ENCODE assay signal across 16 cellular contexts in genomic region chr14:50310445-50310844, GRCh38. TPM values are rescaled to one million over a fixed set of nuclear protein-coding genes. Genes with fewer than 3 reads are reported as not detected.
DNase-seq lines count a peak whose midpoint lies in the region; ATAC-seq, FAIRE-seq and TF ChIP-seq lines count a peak whose summit lies in the region.
"Had no signal": no experiment of that assay in that cellular context is flagged by ENCODE, and none has a peak within 500 bp of the region (broad histone marks: within the 10 kb centered on the region; RNA-seq: fewer than 3 reads in every experiment).

No MANE protein-coding gene starts in this region.

- no peaks in the 10 kb centered on the region for H3K79me1 ChIP-seq in H9 (ENCODE audit: insufficient read depth, low read depth, low read length, poor library complexity, severe bottlenecking)

- WGBS in H9 (ENCODE audit: extremely low coverage, insufficient read length, low lambda C conversion rate): no CpG with 5 or more reads among the region's 4 CpGs

- no peak overlapping the region for H2BK15ac ChIP-seq in H9 (ENCODE audit: low read depth, low read length)

- H3K9me3 Mint-ChIP-seq in CD4-positive, alpha-beta T cell: no peaks in the 10 kb centered on the region
- H3K9me3 Mint-ChIP-seq in H9: peaks cover 10 to 11% of the 10 kb centered on the region in 2 experiments
- peaks cover 3% of the 10 kb centered on the region for H3K9me3 Mint-ChIP-seq in activated CD4-positive, alpha-beta memory T cell treated with anti-CD3 and anti-CD28 coated beads, Interleukin-2, amount 10 ng/mL, durations not matched to agents 7 days and 5 days
- H3K9me3 Mint-ChIP-seq: HFFc6 had no signal

- ATAC-seq in CD4-positive, alpha-beta T cell (ENCODE audit: poor library complexity): no peak
- ATAC-seq in GM18868 (IDR thresholded peaks at IDR 0.05; ENCODE audit: unreplicated experiment) (no peak), HG03460 (IDR thresholded peaks at IDR 0.05; ENCODE audit: unreplicated experiment) (no peak)
- ATAC-seq: gastroesophageal sphincter had no signal

- H4K20me1 ChIP-seq in H9 (ENCODE audit: control insufficient read depth, insufficient read depth, insufficient read length): no peaks in the 10 kb centered on the region

- intact Hi-C loops in CD4-positive, alpha-beta T cell (cut with DNase I, micrococcal nuclease): loop anchor here (5.0 to 10.0 kb wide), 7 partner anchors 193 to 1342 kb away; partner anchors contain the start of genes FRMD6 (in 1 of the 2), MGAT2 (in 1 of the 2), POLE2 (in 1 of the 2) and RPL36AL (in 1 of the 2)
- intact Hi-C loops in kidney (cut with DNase I): no loop called here

- no peak overlapping the region for H3K4ac ChIP-seq in H9 (ENCODE audit: low read depth, low read length)

- H4K91ac ChIP-seq in H9 (ENCODE audit: insufficient read length, low read depth, low read length): no peak overlapping the region

- no peak overlapping the region for H3K14ac ChIP-seq in H9 (ENCODE audit: insufficient read depth, low read length)

- H3K4me3 Mint-ChIP-seq in CD4-positive, alpha-beta T cell: peak overlapping the region; percentile 54
- H3K4me3 Mint-ChIP-seq in H9: peak overlapping the region; percentile 88 to 94
- H3K4me3 Mint-ChIP-seq in activated CD4-positive, alpha-beta memory T cell treated with anti-CD3 and anti-CD28 coated beads, Interleukin-2, amount 10 ng/mL, durations not matched to agents 7 days and 5 days: peak overlapping the region; percentile 23

- peaks cover 10% of the 10 kb centered on the region; the same call in 1 of the 2 replicates for H3K79me2 ChIP-seq in H9 (ENCODE audit: insufficient read depth, low read length)

- peak overlapping the region; percentile 90 for H3K4me2 ChIP-seq in H9 (ENCODE audit: insufficient read depth, insufficient read length, low read length)

- no peak overlapping the region for H2AK5ac ChIP-seq in H9 (ENCODE audit: insufficient read length, low read length)

- no peaks in the 10 kb centered on the region for H3K27me3 Mint-ChIP-seq in CD4-positive, alpha-beta T cell
- H3K27me3 Mint-ChIP-seq in H9 (ENCODE audit: low read depth): no peaks in the 10 kb centered on the region
- no peaks in the 10 kb centered on the region for H3K27me3 Mint-ChIP-seq in activated CD4-positive, alpha-beta memory T cell treated with anti-CD3 and anti-CD28 coated beads, Interleukin-2, amount 10 ng/mL, durations not matched to agents 7 days and 5 days

- H3K9ac ChIP-seq in H9 (ENCODE audit: extremely low read depth, insufficient read length, low read length) (no peak overlapping the region), kidney (ENCODE audit: low read length in 2 of 2) (no peak overlapping the region)

- no peak overlapping the region for H3K27ac ChIP-seq in CD4-positive, alpha-beta T cell (ENCODE audit: low read depth, low read length)
- H3K27ac ChIP-seq in H9 (ENCODE audit: insufficient read length, low read depth, low read length) (no peak overlapping the region), kidney (ENCODE audit: low read depth in 2 of 2, low read length in 2 of 2) (no peak overlapping the region)
- H3K27ac ChIP-seq: thoracic aorta had no signal

- no peaks in the 10 kb centered on the region for H3K27me3 ChIP-seq in CD4-positive, alpha-beta T cell (ENCODE audit: control insufficient read depth, insufficient read depth, low read length)
- no peaks in the 10 kb centered on the region for H3K27me3 ChIP-seq in H9 (ENCODE audit: insufficient read depth, low read length)
- H3K27me3 ChIP-seq: gastroesophageal sphincter had no signal

- H2BK12ac ChIP-seq in H9 (ENCODE audit: insufficient read length, low read depth, low read length): no peak overlapping the region

- H3K23me2 ChIP-seq in H9 (ENCODE audit: insufficient read length, low read depth, low read length, poor library complexity, severe bottlenecking): peaks cover 9% of the 10 kb centered on the region

- DNase-seq in CD4-positive, alpha-beta T cell: no peak
- no peak for DNase-seq in H9
- DNase-seq in activated CD4-positive, alpha-beta memory T cell treated with anti-CD3 and anti-CD28 coated beads, Interleukin-2, amount 10 ng/mL, durations not matched to agents 7 days and 5 days: no peak
- no peak for DNase-seq in kidney
- DNase-seq in pons (ENCODE audit: low spot score): no peak
- DNase-seq in NCI-H2029 (lab: John Stamatoyannopoulos, UW): no peak
- DNase-seq: effector memory CD4-positive, alpha-beta T cell; HFFc6; NCI-H1436; NCI-H524 treated with DMSO at 0.1 percent for 48 hours; small intestine had no signal

- no peak overlapping the region for H4K5ac ChIP-seq in H9 (ENCODE audit: insufficient read length, low read depth, low read length)

- CTCF ChIA-PET in CD4-positive, alpha-beta T cell (lab: Charles Lee): interaction anchor here (0.6 to 4.1 kb wide), 4 partner anchors 11 to 774 kb away, joined by 3 to 43 read pairs (median 4); no protein-coding TSS in a partner anchor
- CTCF ChIA-PET in activated CD4-positive, alpha-beta memory T cell treated with anti-CD3 and anti-CD28 coated beads, Interleukin-2, amount 10 ng/mL, durations not matched to agents 7 days and 5 days (lab: Charles Lee): interaction anchor here (1.0 to 3.1 kb wide), 4 partner anchors 11 to 458 kb away, joined by 3 to 40 read pairs (median 6); partner anchors contain the start of gene NEMF

- no peaks in the 10 kb centered on the region for H3K36me3 ChIP-seq in kidney (ENCODE audit: control insufficient read depth in 1 of 2, insufficient read depth in 2 of 2, low read length in 2 of 2)
- H3K36me3 ChIP-seq: gastroesophageal sphincter, thoracic aorta had no signal

- no peak overlapping the region for H2AFZ ChIP-seq in H9 (ENCODE audit: low read length)

- H3K23ac ChIP-seq in H9 (ENCODE audit: insufficient read length, low read depth, low read length): no peak overlapping the region

- H2BK120ac ChIP-seq in H9 (ENCODE audit: low read depth, low read length, poor library complexity, severe bottlenecking): no peak overlapping the region

- no peak overlapping the region for H3K27ac Mint-ChIP-seq in CD4-positive, alpha-beta T cell
- H3K27ac Mint-ChIP-seq in H9: no peak overlapping the region
- no peak overlapping the region for H3K27ac Mint-ChIP-seq in activated CD4-positive, alpha-beta memory T cell treated with anti-CD3 and anti-CD28 coated beads, Interleukin-2, amount 10 ng/mL, durations not matched to agents 7 days and 5 days
- H3K27ac Mint-ChIP-seq: CD14-positive monocyte had no signal

- no peak overlapping the region for H3K56ac ChIP-seq in H9 (ENCODE audit: insufficient read length, low read depth, low read length)

- H2BK20ac ChIP-seq in H9 (ENCODE audit: low read depth, low read length, poor library complexity, severe bottlenecking): no peak overlapping the region

- H2BK5ac ChIP-seq in H9 (ENCODE audit: insufficient read length, low read length): no peak overlapping the region

- peaks cover 16% of the 10 kb centered on the region for H3K36me3 Mint-ChIP-seq in CD4-positive, alpha-beta T cell (ENCODE audit: low read depth)
- peaks cover 25 to 30% (median 26%) of the 10 kb centered on the region in 3 experiments for H3K36me3 Mint-ChIP-seq in H9 (ENCODE audit: insufficient read depth in 1 of 3, low read depth in 3 of 3)
- H3K36me3 Mint-ChIP-seq in activated CD4-positive, alpha-beta memory T cell treated with anti-CD3 and anti-CD28 coated beads, Interleukin-2, amount 10 ng/mL, durations not matched to agents 7 days and 5 days (ENCODE audit: low read depth): peaks cover 21% of the 10 kb centered on the region

- POLR2A ChIA-PET in CD4-positive, alpha-beta T cell (lab: Charles Lee): no interaction called here
- POLR2A ChIA-PET in activated CD4-positive, alpha-beta memory T cell treated with anti-CD3 and anti-CD28 coated beads, Interleukin-2, amount 10 ng/mL, durations not matched to agents 7 days and 5 days (lab: Charles Lee): interaction anchor here (1.0 to 3.2 kb wide), 2 partner anchors 27 to 53 kb away, joined by 3 to 32 read pairs; no protein-coding TSS in a partner anchor

- H3K4me3 ChIP-seq in kidney (ENCODE audit: low read length in 2 of 2): peak overlapping the region; percentile 32 to 97

- H3T11ph ChIP-seq in H9 (ENCODE audit: low read length): no peak overlapping the region

- H3K18ac ChIP-seq in H9 (ENCODE audit: insufficient read length, low read depth, low read length): no peak overlapping the region

- H3K4me1 Mint-ChIP-seq in CD4-positive, alpha-beta T cell (ENCODE audit: low read depth): peaks cover 42% of the 10 kb centered on the region
- peaks cover 10 to 24% of the 10 kb centered on the region in 2 experiments for H3K4me1 Mint-ChIP-seq in H9
- H3K4me1 Mint-ChIP-seq in activated CD4-positive, alpha-beta memory T cell treated with anti-CD3 and anti-CD28 coated beads, Interleukin-2, amount 10 ng/mL, durations not matched to agents 7 days and 5 days: peaks cover 32% of the 10 kb centered on the region

- no peaks in the 10 kb centered on the region for H3K4me1 ChIP-seq in H9 (ENCODE audit: insufficient read depth, low read length)
- peaks cover 10% of the 10 kb centered on the region in 2 donors for H3K4me1 ChIP-seq in kidney (ENCODE audit: control insufficient read depth in 1 of 2, insufficient read depth in 1 of 2, low read depth in 1 of 2, low read length in 2 of 2)

- H4K8ac ChIP-seq in H9 (replicated peaks; ENCODE audit: insufficient read length, low read depth, low read length): no peak overlapping the region

- H3K9me3 ChIP-seq in CD4-positive, alpha-beta T cell (ENCODE audit: control insufficient read depth, low read length): no peaks in the 10 kb centered on the region
- H3K9me3 ChIP-seq in H9 (ENCODE audit: control insufficient read depth, low read depth, low read length) (no peaks in the 10 kb centered on the region), kidney (ENCODE audit: control insufficient read depth in 1 of 2, low read length in 2 of 2) (no peaks in the 10 kb centered on the region)
- H3K9me3 ChIP-seq: gastroesophageal sphincter, thoracic aorta had no signal

- no peak for TF ChIP-seq CTCF in CD4-positive, alpha-beta T cell (IDR thresholded peaks at IDR 0.05)
- TF ChIP-seq CTCF in H9 (conservative IDR thresholded peaks at IDR 0.05) (no peak), kidney (IDR thresholded peaks at IDR 0.05; ENCODE audit: borderline replicate concordance, extremely low read depth, insufficient read depth) (no peak)

- no peak for FAIRE-seq in kidney (lab: Jason Lieb, UNC)
- FAIRE-seq: small intestine had no signal

RNA-seq across cellular contexts. Expression of gene L2HGDH, which starts 1.6 kb away (rescaled TPM):
- total RNA-seq in CD4-positive, alpha-beta T cell: 1 to 10 TPM; 1.7 to 3.1 TPM
- total RNA-seq in H9 (2021): 22.6 and 24.8 TPM in 2 replicates
- total RNA-seq in activated CD4-positive, alpha-beta memory T cell treated with anti-CD3 and anti-CD28 coated beads, Interleukin-2, amount 10 ng/mL, durations not matched to agents 7 days and 5 days: 10 to 100 TPM in 1 of 2 experiments, 1 to 10 TPM in 1; 9.7 to 10.0 TPM
- total RNA-seq in kidney: 12.5 TPM
- 11.1 TPM for polyA plus RNA-seq in kidney (ENCODE audit: insufficient read depth, low read depth, low replicate concordance)

RNA-seq across cellular contexts. Expression of gene DMAC2L, which starts 1.7 kb away (rescaled TPM):
- total RNA-seq in CD4-positive, alpha-beta T cell: 10 to 100 TPM; 10.8 to 13.4 TPM
- total RNA-seq in H9 (2021): 22.4 TPM in 2 replicates
- total RNA-seq in activated CD4-positive, alpha-beta memory T cell treated with anti-CD3 and anti-CD28 coated beads, Interleukin-2, amount 10 ng/mL, durations not matched to agents 7 days and 5 days: 10 to 100 TPM; 12.2 to 12.6 TPM
- 23.7 TPM for total RNA-seq in kidney
- 27.3 TPM for polyA plus RNA-seq in kidney (ENCODE audit: insufficient read depth, low read depth, low replicate concordance)

Comparison
In these comparisons a context has a peak if more than half of its experiments do, and no peak if none do; other contexts are left out.
1. H3K4me3 Mint-ChIP-seq: peak in every context shown above with its lines; median percentile 91 in H9; 54 in CD4-positive, alpha-beta T cell; 23 in activated CD4-positive, alpha-beta memory T cell treated with anti-CD3 and anti-CD28 coated beads, Interleukin-2, amount 10 ng/mL, durations not matched to agents 7 days and 5 days.